20 cellular contexts compared by ENCODE assay signal in the genomic region with DNA sequence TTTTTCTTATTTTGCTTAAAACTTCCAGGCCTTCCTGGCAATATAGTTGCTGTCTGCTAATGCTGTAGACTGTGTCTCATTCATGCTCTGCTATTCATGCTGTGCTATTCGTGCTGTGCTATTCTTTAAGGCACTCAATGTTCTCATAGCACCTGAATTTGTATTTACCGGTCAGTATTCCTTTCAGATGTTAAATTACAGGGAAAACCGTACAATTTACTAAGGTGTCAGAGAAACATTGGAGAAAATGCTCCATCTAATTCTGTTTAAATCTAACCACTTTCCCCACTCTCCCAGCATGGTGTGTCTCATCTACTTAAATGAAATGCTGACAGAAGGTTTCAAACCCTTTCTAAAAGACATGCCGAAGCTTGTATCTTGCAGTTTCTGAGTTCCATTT. TPM values are rescaled to one million over a fixed set of nuclear protein-coding genes. Genes with fewer than 3 reads are reported as not detected.
DNase-seq lines count a peak whose midpoint lies in the region; ATAC-seq and TF ChIP-seq lines count a peak whose summit lies in the region.
"Had no signal": no experiment of that assay in that cellular context is flagged by ENCODE, and none has a peak within 500 bp of the region (broad histone marks: within the 10 kb centered on the region; RNA-seq: fewer than 3 reads in every experiment).

No MANE protein-coding gene starts in this region.

- H3K18ac ChIP-seq in neuronal stem cell (ENCODE audit: low read length) = no peak overlapping the region

- no peak overlapping the region for H2BK12ac ChIP-seq in neuronal stem cell (ENCODE audit: low read length)

- ATAC-seq in GM19395 (IDR thresholded peaks at IDR 0.05; ENCODE audit: unreplicated experiment) = no peak
- ATAC-seq in GM21619 (IDR thresholded peaks at IDR 0.05; ENCODE audit: unreplicated experiment) = no peak
- ATAC-seq: K562; stimulated activated naive B cell treated with anti-CD40 and anti-IgM and Interleukin-4, amounts not matched to agents 10 μg/mL and 1 μg/mL and 100 μg/mL, for 72 hours had no signal

- H3K79me1 ChIP-seq in neuronal stem cell (ENCODE audit: low read depth, low read length) = no peaks in the 10 kb centered on the region

- H3K36me3 ChIP-seq in Karpas-422 (ENCODE audit: insufficient read depth, low read length) = no peaks in the 10 kb centered on the region
- H3K36me3 ChIP-seq in endodermal cell (ENCODE audit: control insufficient read depth, insufficient read depth, low read length) = no peaks in the 10 kb centered on the region
- no peaks in the 10 kb centered on the region for H3K36me3 ChIP-seq in neuronal stem cell (replicated peaks in 1 of 2; ENCODE audit: control insufficient read depth in 2 of 2, insufficient read depth in 2 of 2, low read length in 2 of 2)
- no peaks in the 10 kb centered on the region for H3K36me3 ChIP-seq in MG63
- H3K36me3 ChIP-seq: cardiac muscle cell, neutrophil had no signal

- no peak overlapping the region for H4K91ac ChIP-seq in neuronal stem cell (ENCODE audit: low read depth, low read length, poor library complexity)

- no peaks in the 10 kb centered on the region for H3K27me3 Mint-ChIP-seq in endodermal cell (ENCODE audit: insufficient read depth)
- H3K27me3 Mint-ChIP-seq: activated CD4-positive, alpha-beta memory T cell treated with anti-CD3 and anti-CD28 coated beads for 36 hours; CD4-positive, CD25-positive, alpha-beta regulatory T cell; dendritic cell treated with granulocyte-macrophage colony-stimulating factor and Interleukin-4, amounts not matched to agents 40 ng/mL and 50 ng/mL, for 4 days; stimulated activated naive B cell treated with anti-CD40 and anti-IgM and Interleukin-4, amounts not matched to agents 10 μg/mL and 1 μg/mL and 100 μg/mL, for 72 hours had no signal

- H3K23ac ChIP-seq in neuronal stem cell (ENCODE audit: low read depth, low read length, poor library complexity) = no peak overlapping the region

- H3K9ac ChIP-seq in Karpas-422 (ENCODE audit: low read length) = no peak overlapping the region
- H3K9ac ChIP-seq in endodermal cell (ENCODE audit: extremely low read depth, low read length, poor library complexity, severe bottlenecking) = no peak overlapping the region
- H3K9ac ChIP-seq in neuronal stem cell (ENCODE audit: low read depth, low read length, poor library complexity) = no peak overlapping the region

- H4K8ac ChIP-seq in neuronal stem cell (ENCODE audit: low read depth, low read length) = no peak overlapping the region

- H3K9me3 ChIP-seq in Karpas-422 (ENCODE audit: low read length) = no peaks in the 10 kb centered on the region
- no peaks in the 10 kb centered on the region for H3K9me3 ChIP-seq in endodermal cell (ENCODE audit: control insufficient read depth, low read length)
- H3K9me3 ChIP-seq in neuronal stem cell (replicated peaks in 1 of 2; ENCODE audit: control insufficient read depth in 2 of 2, insufficient read depth in 1 of 2, low read depth in 1 of 2, low read length in 2 of 2) = no peaks in the 10 kb centered on the region
- H3K9me3 ChIP-seq in MG63 = no peaks in the 10 kb centered on the region
- H3K9me3 ChIP-seq: neutrophil had no signal

- no peak overlapping the region for H2BK120ac ChIP-seq in neuronal stem cell (ENCODE audit: low read depth, low read length)

- H3K4me3 ChIP-seq in Karpas-422 (ENCODE audit: low read length) (no peak overlapping the region), endodermal cell (ENCODE audit: low read length) (no peak overlapping the region), neuronal stem cell (ENCODE audit: low read length in 2 of 2) (no peak overlapping the region), MG63 (no peak overlapping the region)
- H3K4me3 ChIP-seq: cardiac muscle cell, hepatocyte, K562 had no signal

- H4K20me1 ChIP-seq in Karpas-422 (ENCODE audit: insufficient read depth, low read depth, low read length) = no peaks in the 10 kb centered on the region

- 53 to 66% methylated on average over 4 of the region's 4 CpGs for WGBS in endodermal cell (ENCODE audit: insufficient coverage in 1 of 2, insufficient read length in 1 of 2), 2 experiments
- no CpG with 5 or more reads among the region's 4 CpGs for WGBS in neuronal stem cell (ENCODE audit: extremely low coverage in 2 of 2, insufficient read length in 2 of 2, insufficient replicate concordance in 1 of 2), 2 donors

- no peaks in the 10 kb centered on the region for H3K79me2 ChIP-seq in Karpas-422 (ENCODE audit: low read length)
- H3K79me2 ChIP-seq: hepatocyte had no signal

- H2BK5ac ChIP-seq in neuronal stem cell (ENCODE audit: low read length) = no peak overlapping the region

- DNase-seq in Karpas-422 = peak; percentile 10
- DNase-seq in NCI-H345 treated with DMSO at 0.1 percent for 48 hours (lab: John Stamatoyannopoulos, UW; ENCODE audit: unreplicated experiment) = peak; percentile 38
- no peak for DNase-seq in endodermal cell
- no peak for DNase-seq in neuronal stem cell (ENCODE audit: low spot score)
- DNase-seq in MG63 = no peak
- DNase-seq: activated CD4-positive, alpha-beta memory T cell treated with anti-CD3 and anti-CD28 coated beads for 36 hours; activated gamma-delta T cell treated with Interleukin-2 at 50 U/mL for 16 hours; CD4-positive, CD25-positive, alpha-beta regulatory T cell; DMS 273 treated with DMSO at 0.1 percent for 48 hours; NCI-H774; small intestine; stimulated activated naive B cell treated with anti-CD40 and anti-IgM and Interleukin-4, amounts not matched to agents 10 μg/mL and 1 μg/mL and 100 μg/mL, for 72 hours; T1000 had no signal

- no peak overlapping the region for H3K4ac ChIP-seq in neuronal stem cell (ENCODE audit: low read length)

- no peak overlapping the region for H2BK15ac ChIP-seq in neuronal stem cell (ENCODE audit: low read length)

- no peak overlapping the region for H3K4me3 Mint-ChIP-seq in endodermal cell
- H3K4me3 Mint-ChIP-seq: activated CD4-positive, alpha-beta memory T cell treated with anti-CD3 and anti-CD28 coated beads for 36 hours; CD4-positive, CD25-positive, alpha-beta regulatory T cell; dendritic cell treated with granulocyte-macrophage colony-stimulating factor and Interleukin-4, amounts not matched to agents 40 ng/mL and 50 ng/mL, for 4 days; stimulated activated naive B cell treated with anti-CD40 and anti-IgM and Interleukin-4, amounts not matched to agents 10 μg/mL and 1 μg/mL and 100 μg/mL, for 72 hours had no signal

- no peak overlapping the region for H2AK5ac ChIP-seq in neuronal stem cell (ENCODE audit: low read depth, low read length)

- no peaks in the 10 kb centered on the region for H3K27me3 ChIP-seq in Karpas-422 (ENCODE audit: low read length)
- no peaks in the 10 kb centered on the region for H3K27me3 ChIP-seq in endodermal cell (ENCODE audit: control insufficient read depth, insufficient read depth, low read length, poor library complexity, severe bottlenecking)
- H3K27me3 ChIP-seq in neuronal stem cell (ENCODE audit: control insufficient read depth in 3 of 3, insufficient read depth in 3 of 3, low read depth in 1 of 3, low read length in 3 of 3) = no peaks in the 10 kb centered on the region
- H3K27me3 ChIP-seq in MG63 = no peaks in the 10 kb centered on the region
- H3K27me3 ChIP-seq: cardiac muscle cell, hepatocyte, neutrophil had no signal

- H3K4me1 Mint-ChIP-seq in endodermal cell = peaks cover 4% of the 10 kb centered on the region
- H3K4me1 Mint-ChIP-seq: CD4-positive, CD25-positive, alpha-beta regulatory T cell; stimulated activated naive B cell treated with anti-CD40 and anti-IgM and Interleukin-4, amounts not matched to agents 10 μg/mL and 1 μg/mL and 100 μg/mL, for 72 hours had no signal

- no peaks in the 10 kb centered on the region for H3K36me3 Mint-ChIP-seq in endodermal cell (ENCODE audit: low read depth)
- H3K36me3 Mint-ChIP-seq: activated CD4-positive, alpha-beta memory T cell treated with anti-CD3 and anti-CD28 coated beads for 36 hours; CD4-positive, CD25-positive, alpha-beta regulatory T cell; stimulated activated naive B cell treated with anti-CD40 and anti-IgM and Interleukin-4, amounts not matched to agents 10 μg/mL and 1 μg/mL and 100 μg/mL, for 72 hours had no signal

- no peak for TF ChIP-seq CTCF in endodermal cell (conservative IDR thresholded peaks at IDR 0.05)

- H3K4me2 ChIP-seq in Karpas-422 (ENCODE audit: low read depth, low read length, poor library complexity, severe bottlenecking) (no peak overlapping the region), neuronal stem cell (ENCODE audit: insufficient read depth, low read length, poor library complexity, severe bottlenecking) (no peak overlapping the region)
- H3K4me2 ChIP-seq: hepatocyte had no signal

- H3K9me2 ChIP-seq in Karpas-422 (replicated peaks; ENCODE audit: insufficient read depth, low read length) = no peaks in the 10 kb centered on the region

- no peak overlapping the region for H3K14ac ChIP-seq in neuronal stem cell (ENCODE audit: low read length)

- H3K4me1 ChIP-seq in Karpas-422 (ENCODE audit: low read length) (no peaks in the 10 kb centered on the region), endodermal cell (ENCODE audit: control insufficient read depth, insufficient read depth, low read length) (no peaks in the 10 kb centered on the region), neuronal stem cell (ENCODE audit: control insufficient read depth in 2 of 2, insufficient read depth in 1 of 2, low read depth in 1 of 2, low read length in 2 of 2) (peaks cover 7 to 32% of the 10 kb centered on the region in 2 donors)

- H3K27ac ChIP-seq in Karpas-422 (ENCODE audit: low read length) = no peak overlapping the region
- H3K27ac ChIP-seq in endodermal cell (ENCODE audit: low read depth, low read length) = peak overlapping the region; percentile 94
- peak overlapping the region; percentile 80 for H3K27ac ChIP-seq in neuronal stem cell (replicated peaks; ENCODE audit: low read length)
- H3K27ac ChIP-seq: cardiac muscle cell, hepatocyte, neutrophil had no signal

- no peak overlapping the region for H3K27ac Mint-ChIP-seq in endodermal cell
- H3K27ac Mint-ChIP-seq: activated CD4-positive, alpha-beta memory T cell treated with anti-CD3 and anti-CD28 coated beads for 36 hours; CD4-positive, CD25-positive, alpha-beta regulatory T cell; dendritic cell treated with granulocyte-macrophage colony-stimulating factor and Interleukin-4, amounts not matched to agents 40 ng/mL and 50 ng/mL, for 4 days; stimulated activated naive B cell treated with anti-CD40 and anti-IgM and Interleukin-4, amounts not matched to agents 10 μg/mL and 1 μg/mL and 100 μg/mL, for 72 hours had no signal

- no peaks in the 10 kb centered on the region for H3K9me3 Mint-ChIP-seq in endodermal cell
- H3K9me3 Mint-ChIP-seq: activated CD4-positive, alpha-beta memory T cell treated with anti-CD3 and anti-CD28 coated beads for 36 hours; dendritic cell treated with granulocyte-macrophage colony-stimulating factor and Interleukin-4, amounts not matched to agents 40 ng/mL and 50 ng/mL, for 4 days; stimulated activated naive B cell treated with anti-CD40 and anti-IgM and Interleukin-4, amounts not matched to agents 10 μg/mL and 1 μg/mL and 100 μg/mL, for 72 hours had no signal

- H2AFZ ChIP-seq in Karpas-422 (ENCODE audit: low read length) = no peak overlapping the region
- peak overlapping the region; percentile 39 for H2AFZ ChIP-seq in neuronal stem cell (ENCODE audit: low read length)
- H2AFZ ChIP-seq: hepatocyte had no signal

RNA-seq across cellular contexts. Expression of gene FAM171B, which starts 25.0 kb away (rescaled TPM):
- 0.04 TPM in 1 of 2 replicates, not detected in the other for total RNA-seq in Karpas-422 (2014; rRNA removed; shearing (Covaris generic); ENCODE audit: low replicate concordance)
- total RNA-seq in endodermal cell = 10 to 100 TPM in 1 of 2 donors, 1 to 10 TPM in 1; 9.6 to 18.1 TPM
- polyA plus RNA-seq in endodermal cell (2013, experiment 1 of 2) = 20.2 TPM
- polyA plus RNA-seq in endodermal cell (2013, experiment 2 of 2) = 21.5 TPM
- polyA plus RNA-seq in neuronal stem cell (2013, experiment 1 of 2) = 18.5 TPM
- 19.2 TPM for polyA plus RNA-seq in neuronal stem cell (2013, experiment 2 of 2)
- 3.2 and 6.0 TPM in 2 replicates for total RNA-seq in MG63 (2014; rRNA removed; shearing (Covaris generic); ENCODE audit: low replicate concordance)
- polyA plus RNA-seq: CD4-positive, CD25-positive, alpha-beta regulatory T cell had no signal

Comparison
In these comparisons a context has a peak if more than half of its experiments do, and no peak if none do; other contexts are left out.
1. DNase-seq: peak in Karpas-422 (single experiment) and NCI-H345 treated with DMSO at 0.1 percent for 48 hours (single experiment); none in endodermal cell (single experiment), neuronal stem cell (single experiment) and MG63 (single experiment).